In genomic region chr7:64313740-64314491, GRCh38 we compare ENCODE assay signal across 8 cellular contexts. TPM values are rescaled to one million over a fixed set of nuclear protein-coding genes. Genes with fewer than 3 reads are reported as not detected.
DNase-seq lines count a peak whose midpoint lies in the region; ATAC-seq and TF ChIP-seq lines count a peak whose summit lies in the region.

Gene ZNF736 (plus strand): TSS chr7:64313961. CDS start chr7:64314151, 190 bp downstream.

- peak within 1 kb of the TSS; percentile 98 for H3K27ac Mint-ChIP-seq in endothelial cell (ENCODE audit: unreplicated experiment)

- H3K27ac ChIP-seq in muscle layer of duodenum (ENCODE audit: low read length): peak within 1 kb of the TSS; percentile 91

- H3K4me1 Mint-ChIP-seq in endothelial cell (ENCODE audit: unreplicated experiment): peaks cover 2% of the 10 kb centered on the region

- H3K9ac ChIP-seq in NT2/D1 (ENCODE audit: insufficient read length, low read depth): peak within 1 kb of the TSS; percentile 100

- DNase-seq in COLO829 (ENCODE audit: low spot score) (peak; percentile 28), HS-5 (ENCODE audit: low read depth) (peak; percentile 55), NT2/D1 (ENCODE audit: low read depth, low spot score) (peak; percentile 96), endothelial cell (ENCODE audit: low spot score) (peak; percentile 60)
- peak; percentile 74 for DNase-seq in activated CD8-positive, alpha-beta memory T cell treated with anti-CD3 and anti-CD28 coated beads, Interleukin-2, amount 50 U/mL, for 24 hours (ENCODE audit: extremely low read depth)
- peak; percentile 77 to 89 (median 85) for DNase-seq in stimulated activated naive CD4-positive, alpha-beta T cell (lab: John Stamatoyannopoulos, UW)

- peaks cover 7% of the 10 kb centered on the region for H3K4me1 ChIP-seq in NT2/D1 (ENCODE audit: insufficient read depth, insufficient read length)
- H3K4me1 ChIP-seq in muscle layer of duodenum (ENCODE audit: control insufficient read depth in 1 of 2, insufficient read depth in 2 of 2, low read length in 2 of 2): peaks cover 4 to 11% of the 10 kb centered on the region in 2 donors

- ATAC-seq in GM19467 (IDR thresholded peaks at IDR 0.05; ENCODE audit: unreplicated experiment): peak; percentile 100

- H3K4me3 ChIP-seq in NT2/D1 (ENCODE audit: insufficient read length, low read depth): peak within 1 kb of the TSS; percentile 99
- peak within 1 kb of the TSS; percentile 97 to 99 for H3K4me3 ChIP-seq in muscle layer of duodenum (ENCODE audit: low read depth in 1 of 2, low read length in 2 of 2)

- H3K27me3 Mint-ChIP-seq in endothelial cell (ENCODE audit: unreplicated experiment): peaks cover 13% of the 10 kb centered on the region

- H3K36me3 Mint-ChIP-seq in endothelial cell (ENCODE audit: low read depth, unreplicated experiment): peaks cover 14% of the 10 kb centered on the region

- H3K4me3 Mint-ChIP-seq in endothelial cell (ENCODE audit: unreplicated experiment): peak within 1 kb of the TSS; percentile 94

- TF ChIP-seq CTCF in endothelial cell (IDR thresholded peaks at IDR 0.05; ENCODE audit: unreplicated experiment): no peak

- peaks cover 17% of the 10 kb centered on the region for H3K9me3 Mint-ChIP-seq in endothelial cell (ENCODE audit: unreplicated experiment)

- H3K9me3 ChIP-seq in NT2/D1 (ENCODE audit: insufficient read depth, low read length): no peaks in the 10 kb centered on the region
- H3K9me3 ChIP-seq in muscle layer of duodenum (ENCODE audit: control insufficient read depth in 1 of 2, low read length in 2 of 2): no peaks in the 10 kb centered on the region

- H3K27me3 ChIP-seq in NT2/D1 (ENCODE audit: insufficient read depth, insufficient read length): no peaks in the 10 kb centered on the region
- no peaks in the 10 kb centered on the region for H3K27me3 ChIP-seq in muscle layer of duodenum (ENCODE audit: low read depth, low read length)

- peaks cover 24% of the 10 kb centered on the region for H3K36me3 ChIP-seq in NT2/D1 (ENCODE audit: insufficient read depth, insufficient read length, low read length)
- no peaks in the 10 kb centered on the region for H3K36me3 ChIP-seq in muscle layer of duodenum (ENCODE audit: control insufficient read depth in 1 of 2, insufficient read depth in 2 of 2, low read length in 2 of 2)

RNA-seq across cellular contexts. Expression of gene ZNF736, which starts in this region (rescaled TPM):
- total RNA-seq in endothelial cell (ENCODE audit: unreplicated experiment): 15.8 TPM

Comparison
In these comparisons a context has a peak if more than half of its experiments do, and no peak if none do; other contexts are left out.
1. Peak in every context shown above with its lines: DNase-seq, ATAC-seq, H3K4me3 ChIP-seq and H3K27ac ChIP-seq.
2. DNase-seq: peak in every context shown above with its lines; median percentile 96 in NT2/D1; 85 in stimulated activated naive CD4-positive, alpha-beta T cell; 74 in activated CD8-positive, alpha-beta memory T cell treated with anti-CD3 and anti-CD28 coated beads, Interleukin-2, amount 50 U/mL, for 24 hours; 60 in endothelial cell; 55 in HS-5; 28 in COLO829.